Comparison of ENCODE assay signal across 19 cellular contexts in the genomic region with DNA sequence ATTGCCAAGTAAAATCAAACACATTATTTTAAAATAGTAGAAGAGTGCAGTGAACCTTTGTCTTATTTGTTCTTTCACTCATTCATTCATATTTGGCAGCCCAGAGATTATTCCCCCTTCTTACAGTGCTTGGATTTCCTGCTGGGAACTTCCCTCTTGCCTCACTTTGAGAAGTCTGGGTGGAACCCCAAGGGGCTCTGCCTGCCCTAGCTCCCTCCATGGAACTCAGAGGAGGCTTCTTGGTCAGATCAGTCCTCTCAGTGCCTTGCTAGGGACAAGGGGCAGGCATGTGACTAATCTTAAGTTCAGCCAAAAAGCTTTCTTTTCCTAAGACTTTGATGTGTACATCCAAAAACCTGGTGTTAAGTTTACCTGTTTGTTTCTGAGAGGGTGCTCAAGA.
DNase-seq lines count a peak whose midpoint lies in the region; ATAC-seq, FAIRE-seq and TF ChIP-seq lines count a peak whose summit lies in the region.
"Had no signal": no experiment of that assay in that cellular context is flagged by ENCODE, and none has a peak within 500 bp of the region (broad histone marks: within the 10 kb centered on the region; RNA-seq: fewer than 3 reads in every experiment).

No MANE protein-coding gene starts in this region.

- H3K9me3 ChIP-seq in gastroesophageal sphincter: no peaks in the 10 kb centered on the region
- no peaks in the 10 kb centered on the region for H3K9me3 ChIP-seq in muscle layer of colon (ENCODE audit: low read length)
- no peaks in the 10 kb centered on the region for H3K9me3 ChIP-seq in testis

- TF ChIP-seq CTCF in VCaP (conservative IDR thresholded peaks at IDR 0.05): no peak
- no peak for TF ChIP-seq CTCF in gastroesophageal sphincter (IDR thresholded peaks at IDR 0.05)
- no peak for TF ChIP-seq CTCF in testis (IDR thresholded peaks at IDR 0.05)
- TF ChIP-seq CTCF in GM10248 (IDR thresholded peaks at IDR 0.05; ENCODE audit: control extremely low read depth, extremely low read depth, low read depth, missing control alignments): no peak
- TF ChIP-seq CTCF in RWPE1 (conservative IDR thresholded peaks at IDR 0.05; ENCODE audit: low read depth): no peak

- H3K4me3 ChIP-seq in gastroesophageal sphincter: no peak overlapping the region
- peak overlapping the region in 1 of 2 donors; percentile 29 for H3K4me3 ChIP-seq in muscle layer of colon (ENCODE audit: low read depth in 1 of 2, low read length in 2 of 2)
- no peak overlapping the region for H3K4me3 ChIP-seq in testis

- H3K27ac ChIP-seq in VCaP (peak overlapping the region; percentile 79), gastroesophageal sphincter (peak overlapping the region in 3 of 4 donors; percentile 57 to 61 (median 59)), muscle layer of colon (ENCODE audit: low read depth, low read length) (peak overlapping the region; percentile 30), testis (peak overlapping the region; percentile 6 to 59), RWPE1 (no peak overlapping the region)
- H3K27ac ChIP-seq: WERI-Rb-1 had no signal

- DNase-seq in testis (no peak), GM12891 (ENCODE audit: insufficient read length, low spot score) (no peak), GM10248 (ENCODE audit: extremely low spot score) (no peak), RWPE1 (ENCODE audit: low spot score) (no peak)
- DNase-seq: activated CD4-positive, alpha-beta memory T cell treated with anti-CD3 and anti-CD28 coated beads, Interleukin-2, amount 10 ng/mL, durations not matched to agents 7 days and 5 days; activated naive CD8-positive, alpha-beta T cell treated with anti-CD3 and anti-CD28 coated beads for 36 hours; activated T-cell treated with anti-CD3 and anti-CD28 coated beads, Interleukin-2, amount 50 U/mL, for 48 hours; COR-L47; effector memory CD8-positive, alpha-beta T cell; HFFc6; NCI-H1417; NCI-H2171 treated with DMSO at 0.1 percent for 48 hours; SHP77; WERI-Rb-1 had no signal

- no peak for FAIRE-seq in GM12891 (lab: Jason Lieb, UNC)

- CTCF ChIA-PET in GM10248 (lab: Yijun Ruan, JAX) (interaction anchor here (1.2 to 2.4 kb wide), 2 partner anchors 15 to 44 kb away, joined by 3 to 5 read pairs; no protein-coding TSS in a partner anchor), RWPE1 (lab: Yijun Ruan, JAX) (no interaction called here)

- TF ChIP-seq POLR2A in gastroesophageal sphincter (IDR thresholded peaks at IDR 0.05) (no peak), testis (IDR thresholded peaks at IDR 0.05) (no peak), GM12891 (IDR thresholded peaks at IDR 0.05; ENCODE audit: low read depth, low read length) (no peak)

- H3K27me3 ChIP-seq in gastroesophageal sphincter: no peaks in the 10 kb centered on the region
- H3K27me3 ChIP-seq in muscle layer of colon (ENCODE audit: control insufficient read depth in 1 of 2, insufficient read depth in 2 of 2, low read length in 2 of 2): no peaks in the 10 kb centered on the region
- H3K27me3 ChIP-seq in testis: no peaks in the 10 kb centered on the region

- H3K36me3 ChIP-seq in gastroesophageal sphincter: no peaks in the 10 kb centered on the region
- H3K36me3 ChIP-seq in muscle layer of colon (ENCODE audit: insufficient read depth, low read length): no peaks in the 10 kb centered on the region
- no peaks in the 10 kb centered on the region for H3K36me3 ChIP-seq in testis (ENCODE audit: low read depth, missing control alignments)
- H3K36me3 ChIP-seq: WERI-Rb-1 had no signal

- POLR2A ChIA-PET in GM10248 (lab: Yijun Ruan, JAX): no interaction called here
- POLR2A ChIA-PET in RWPE1 (lab: Yijun Ruan, JAX; ENCODE audit: low non-redundant PET): no interaction called here

- TF ChIP-seq EP300 in gastroesophageal sphincter (IDR thresholded peaks at IDR 0.05): no peak

- intact Hi-C loops in testis (cut with DNase I; ENCODE audit: low total_unique reads): no loop called here

- H3K9ac ChIP-seq in muscle layer of colon (ENCODE audit: low read length): no peak overlapping the region

- peaks cover 2 to 51% (median 11%) of the 10 kb centered on the region in 3 donors for H3K4me1 ChIP-seq in gastroesophageal sphincter
- peaks cover 48% of the 10 kb centered on the region for H3K4me1 ChIP-seq in muscle layer of colon (ENCODE audit: insufficient read depth, low read length)
- peaks cover 26% of the 10 kb centered on the region for H3K4me1 ChIP-seq in testis

- ATAC-seq in gastroesophageal sphincter (peak; percentile 39), HG02973 (IDR thresholded peaks at IDR 0.05; ENCODE audit: unreplicated experiment) (no peak)
- ATAC-seq: effector memory CD8-positive, alpha-beta T cell; natural killer cell treated with Interleukin-12 subunit alpha and Interleukin-12 subunit beta and Interleukin-15 and Interleukin-18, amount 100 ng/mL, for 72 hours had no signal

TF ChIP-seq in GM12891, 5 proteins besides CTCF, POLR2A, EP300 and RAD21:
- TF ChIP-seq SPI1 (IDR thresholded peaks at IDR 0.05; ENCODE audit: low read depth, low read length): no peak
- no peak for TF ChIP-seq POU2F2 (IDR thresholded peaks at IDR 0.05; ENCODE audit: low read depth, low read length)
- no peak for TF ChIP-seq POLR2AphosphoS5 (IDR thresholded peaks at IDR 0.05; ENCODE audit: low read depth, low read length)
- TF ChIP-seq PAX5 (IDR thresholded peaks at IDR 0.05; ENCODE audit: insufficient read depth, low read length, severe bottlenecking): no peak
- TF ChIP-seq TAF1 (IDR thresholded peaks at IDR 0.05; ENCODE audit: low read depth, low read length): no peak
TF ChIP-seq in GM12891: peak in this region for 0.
